Comparison of ENCODE assay signal across 1 cellular context in genomic region chr3:69739204-69740102, GRCh38.
TF ChIP-seq lines count a peak whose summit lies in the region.

MITF (plus strand) TSS chr3:69739464; CDS start chr3:69739598, 134 bp downstream.

TF ChIP-seq in HepG2, 621 proteins besides CTCF, POLR2A, EP300 and RAD21 (continued from another document and continues in another):
- TF ChIP-seq ZBTB46 (CRISPR knock-in tag; IDR thresholded peaks at IDR 0.05; ENCODE audit: borderline replicate concordance) (no peak), GATAD2A (CRISPR knock-in tag; IDR thresholded peaks at IDR 0.05) (no peak), SUZ12 (IDR thresholded peaks at IDR 0.05; ENCODE audit: low read depth, low read length) (peak; percentile 88), KAT8 (CRISPR knock-in tag; IDR thresholded peaks at IDR 0.05) (peak; percentile 45; the same call in 1 of the 2 replicates), HCFC1 (IDR thresholded peaks at IDR 0.05; ENCODE audit: low read depth, low read length) (peak; percentile 93), BCLAF1 (IDR thresholded peaks at IDR 0.05) (no peak), HES4 (CRISPR knock-in tag; IDR thresholded peaks at IDR 0.05; ENCODE audit: borderline replicate concordance) (peak; percentile 52; the same call in 1 of the 2 replicates), ZNF879 (CRISPR knock-in tag; IDR thresholded peaks at IDR 0.05) (no peak), ZNF891 (CRISPR knock-in tag; IDR thresholded peaks at IDR 0.05) (0 out of 2 replicates have a peak, but pooled peaks have one; percentile 21), ZMYM3 (CRISPR knock-in tag; IDR thresholded peaks at IDR 0.05) (no peak), RFXANK (CRISPR knock-in tag; IDR thresholded peaks at IDR 0.05) (no peak), FOXM1 (CRISPR knock-in tag; IDR thresholded peaks at IDR 0.05) (no peak), ZKSCAN8 (CRISPR knock-in tag; IDR thresholded peaks at IDR 0.05; ENCODE audit: borderline replicate concordance) (no peak), IRF2 (CRISPR knock-in tag; IDR thresholded peaks at IDR 0.05) (no peak; the same call in 1 of the 2 replicates), ZNF543 (CRISPR knock-in tag; IDR thresholded peaks at IDR 0.05) (0 out of 2 replicates have a peak, but pooled peaks have one; percentile 46), SNAPC2 (CRISPR knock-in tag; IDR thresholded peaks at IDR 0.05) (no peak), ZSCAN20 (CRISPR knock-in tag; IDR thresholded peaks at IDR 0.05; ENCODE audit: borderline replicate concordance) (peak; percentile 44; the same call in 1 of the 2 replicates), ZNF792 (CRISPR knock-in tag; IDR thresholded peaks at IDR 0.05) (no peak), THAP9 (CRISPR knock-in tag; IDR thresholded peaks at IDR 0.05; ENCODE audit: borderline replicate concordance) (no peak), ZNF18 (CRISPR knock-in tag; IDR thresholded peaks at IDR 0.05; ENCODE audit: insufficient replicate concordance) (no peak), ZNF33A (CRISPR knock-in tag; IDR thresholded peaks at IDR 0.05; ENCODE audit: borderline replicate concordance) (no peak), ZNF530 (CRISPR knock-in tag; IDR thresholded peaks at IDR 0.05; ENCODE audit: low read depth) (no peak), HNF1B (CRISPR knock-in tag; IDR thresholded peaks at IDR 0.05) (0 out of 2 replicates have a peak, but pooled peaks have one; percentile 22), ATM (IDR thresholded peaks at IDR 0.05; ENCODE audit: borderline replicate concordance) (no peak), YY1 (IDR thresholded peaks at IDR 0.05; ENCODE audit: insufficient read depth, insufficient replicate concordance, low read depth, low read length) (peak; percentile 61), ETV5 (CRISPR knock-in tag; IDR thresholded peaks at IDR 0.05; ENCODE audit: borderline replicate concordance) (no peak), ZNF232 (CRISPR knock-in tag; IDR thresholded peaks at IDR 0.05; ENCODE audit: borderline replicate concordance) (no peak), PAX8 (CRISPR knock-in tag; IDR thresholded peaks at IDR 0.05; ENCODE audit: borderline replicate concordance) (no peak), CERS6 (CRISPR knock-in tag; IDR thresholded peaks at IDR 0.05) (no peak), ZNF747 (CRISPR knock-in tag; IDR thresholded peaks at IDR 0.05; ENCODE audit: borderline replicate concordance) (no peak), ASH2L (IDR thresholded peaks at IDR 0.05; ENCODE audit: insufficient read length, low read depth, low read length) (peak; percentile 55), YEATS4 (CRISPR knock-in tag; IDR thresholded peaks at IDR 0.05; ENCODE audit: borderline replicate concordance) (no peak), SRSF1 (optimal IDR thresholded peaks at IDR 0.05; ENCODE audit: low read depth, low read length) (no peak), ISX (CRISPR knock-in tag; conservative IDR thresholded peaks at IDR 0.05) (no peak), FOXK2 (IDR thresholded peaks at IDR 0.05) (no peak), ZNF572 (CRISPR knock-in tag; IDR thresholded peaks at IDR 0.05) (no peak), RXRB (CRISPR knock-in tag; IDR thresholded peaks at IDR 0.05; ENCODE audit: borderline replicate concordance) (no peak), NFKBIZ (CRISPR knock-in tag; IDR thresholded peaks at IDR 0.05) (no peak), HINFP (CRISPR knock-in tag; IDR thresholded peaks at IDR 0.05; ENCODE audit: low read depth) (no peak), ZSCAN31 (CRISPR knock-in tag; IDR thresholded peaks at IDR 0.05; ENCODE audit: low read depth) (0 out of 2 replicates have a peak, but pooled peaks have one; percentile 13), SP4 (CRISPR knock-in tag; IDR thresholded peaks at IDR 0.05) (no peak; the same call in 1 of the 2 replicates), NRL (CRISPR knock-in tag; IDR thresholded peaks at IDR 0.05; ENCODE audit: borderline replicate concordance) (no peak), KDM1A (CRISPR knock-in tag; IDR thresholded peaks at IDR 0.05) (no peak), HNF4A (CRISPR knock-in tag; IDR thresholded peaks at IDR 0.05) (no peak), MXD4 (CRISPR knock-in tag; IDR thresholded peaks at IDR 0.05) (peak; percentile 52; the same call in 1 of the 2 replicates), ZKSCAN1 (IDR thresholded peaks at IDR 0.05; ENCODE audit: low read length) (no peak), THAP11 (CRISPR knock-in tag; IDR thresholded peaks at IDR 0.05) (peak; percentile 98), MYNN (CRISPR knock-in tag; IDR thresholded peaks at IDR 0.05; ENCODE audit: low read depth) (no peak), ZNF460 (CRISPR knock-in tag; IDR thresholded peaks at IDR 0.05; ENCODE audit: borderline replicate concordance) (no peak), THRA (CRISPR knock-in tag; IDR thresholded peaks at IDR 0.05; ENCODE audit: borderline replicate concordance) (no peak), ZNF101 (CRISPR knock-in tag; IDR thresholded peaks at IDR 0.05; ENCODE audit: borderline replicate concordance, low read depth) (no peak), IRX3 (CRISPR knock-in tag; IDR thresholded peaks at IDR 0.05; ENCODE audit: borderline replicate concordance, low read depth) (no peak), ZNF441 (CRISPR knock-in tag; IDR thresholded peaks at IDR 0.05; ENCODE audit: borderline replicate concordance) (no peak), KMT2A (CRISPR knock-in tag; IDR thresholded peaks at IDR 0.05) (no peak), JUN (CRISPR knock-in tag; IDR thresholded peaks at IDR 0.05) (no peak), SRY (CRISPR knock-in tag; IDR thresholded peaks at IDR 0.05) (no peak), ZNF451 (CRISPR knock-in tag; IDR thresholded peaks at IDR 0.05) (no peak), ZFP91 (CRISPR knock-in tag; IDR thresholded peaks at IDR 0.05; ENCODE audit: borderline replicate concordance) (0 out of 2 replicates have a peak, but pooled peaks have one; percentile 19)
